Comparison of ENCODE assay signal across 8 cellular contexts in the genomic region with DNA sequence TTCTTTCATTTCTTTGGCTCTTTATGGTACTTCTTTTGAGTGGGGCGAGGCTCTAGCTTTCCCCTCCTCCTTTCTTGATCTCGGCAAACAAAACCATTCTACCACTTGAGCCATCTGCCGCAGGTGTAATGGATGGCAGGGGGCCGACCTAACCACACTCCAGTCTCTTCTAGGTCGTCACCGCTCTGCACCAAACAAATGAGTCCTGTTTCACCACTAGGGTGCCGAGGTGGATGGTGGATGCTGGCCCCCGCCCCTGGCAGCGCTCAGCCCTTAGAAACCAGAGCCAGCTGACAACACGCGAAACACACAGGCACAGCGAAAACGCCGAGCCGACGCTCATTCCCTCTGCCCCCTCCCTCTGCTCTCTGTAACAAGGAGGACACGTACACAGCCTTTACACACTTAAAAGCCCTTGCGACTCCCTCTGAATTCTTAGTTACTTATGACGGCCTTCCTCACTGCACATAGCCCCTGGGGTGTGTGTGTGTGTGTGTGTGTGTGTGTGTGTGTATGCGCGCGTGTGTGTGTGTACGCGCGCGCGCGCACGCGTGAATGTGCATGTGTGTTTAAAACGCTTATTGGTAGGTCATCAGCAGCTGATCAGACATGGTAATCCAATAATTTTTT.
DNase-seq lines count a peak whose midpoint lies in the region; ATAC-seq and TF ChIP-seq lines count a peak whose summit lies in the region.

No MANE protein-coding gene starts in this region.

- DNase-seq in GM12864 (ENCODE audit: low read depth) (no peak), H4 (ENCODE audit: low spot score) (peak; percentile 54), NCI-H2029 (lab: John Stamatoyannopoulos, UW) (peak; percentile 73), sigmoid colon (no peak), RWPE1 (ENCODE audit: low spot score) (no peak), prostate gland (ENCODE audit: low spot score) (no peak), OCI-M1 (lab: John Stamatoyannopoulos, UW) (no peak)
- no peak for DNase-seq in central memory CD8-positive, alpha-beta T cell (ENCODE audit: low spot score in 2 of 2)

- H3K9me3 Mint-ChIP-seq in central memory CD8-positive, alpha-beta T cell = no peaks in the 10 kb centered on the region

- TF ChIP-seq POLR2A in sigmoid colon (IDR thresholded peaks at IDR 0.05) (no peak), prostate gland (IDR thresholded peaks at IDR 0.05) (no peak)

- no peaks in the 10 kb centered on the region for H3K9me3 ChIP-seq in sigmoid colon
- no peaks in the 10 kb centered on the region for H3K9me3 ChIP-seq in prostate gland

- H3K4me1 ChIP-seq in sigmoid colon = peaks cover 0 to 26% (median 12%) of the 10 kb centered on the region in 4 donors
- no peaks in the 10 kb centered on the region for H3K4me1 ChIP-seq in prostate gland (replicated peaks)

- H3K4me3 ChIP-seq in GM12864 (ENCODE audit: low read depth, low read length) = no peak overlapping the region
- H3K4me3 ChIP-seq in sigmoid colon = peak overlapping the region in 3 of 4 donors; percentile 3 to 24 (median 13)
- H3K4me3 ChIP-seq in prostate gland = no peak overlapping the region

- H3K36me3 Mint-ChIP-seq in central memory CD8-positive, alpha-beta T cell (ENCODE audit: insufficient read depth) = peaks cover 22% of the 10 kb centered on the region

- TF ChIP-seq CTCF in GM12864 (IDR thresholded peaks at IDR 0.05; ENCODE audit: low read depth, low read length, missing control alignments) (peak; percentile 34), sigmoid colon (IDR thresholded peaks at IDR 0.05) (no peak), RWPE1 (conservative IDR thresholded peaks at IDR 0.05; ENCODE audit: low read depth) (no peak), prostate gland (IDR thresholded peaks at IDR 0.05) (no peak)

- intact Hi-C loops in sigmoid colon (cut with DNase I) = loop anchor here (10.0 kb wide), 1 partner anchor 419 kb away; the partner anchor contains the start of gene TMEM161B
- intact Hi-C loops in prostate gland (cut with DNase I) = no loop called here

- no peak overlapping the region for H3K27ac ChIP-seq in sigmoid colon
- no peak overlapping the region for H3K27ac ChIP-seq in RWPE1
- H3K27ac ChIP-seq in prostate gland = no peak overlapping the region

- 5 to 6% methylated on average over 31 of the region's 31 CpGs for WGBS in sigmoid colon, 2 donors
- 3% methylated on average over 31 of the region's 31 CpGs for WGBS in prostate gland

- CTCF ChIA-PET in RWPE1 (lab: Yijun Ruan, JAX) = interaction anchor here (0.7 to 1.1 kb wide), 2 partner anchors 25 to 902 kb away, joined by 3 to 4 read pairs; no protein-coding TSS in a partner anchor

- no peak overlapping the region for H3K27ac Mint-ChIP-seq in central memory CD8-positive, alpha-beta T cell (ENCODE audit: low read depth)

- peaks cover 97% of the 10 kb centered on the region for H3K27me3 Mint-ChIP-seq in central memory CD8-positive, alpha-beta T cell

- peaks cover 7% of the 10 kb centered on the region for H3K4me1 Mint-ChIP-seq in central memory CD8-positive, alpha-beta T cell

- peak; percentile 24 for ATAC-seq in central memory CD8-positive, alpha-beta T cell (replicated peaks; ENCODE audit: extremely low read depth, poor library complexity, severe bottlenecking)

- H3K27me3 ChIP-seq in sigmoid colon = peaks cover 83 to 100% (median 99%) of the 10 kb centered on the region in 3 donors
- H3K27me3 ChIP-seq in prostate gland (replicated peaks; ENCODE audit: insufficient read depth) = peaks cover 66% of the 10 kb centered on the region

- no peak for TF ChIP-seq EP300 in sigmoid colon (IDR thresholded peaks at IDR 0.05)

- POLR2A ChIA-PET in RWPE1 (lab: Yijun Ruan, JAX; ENCODE audit: low non-redundant PET) = no interaction called here

- no peak overlapping the region for H3K4me3 Mint-ChIP-seq in central memory CD8-positive, alpha-beta T cell

- H3K36me3 ChIP-seq in sigmoid colon (no peaks in the 10 kb centered on the region), prostate gland (no peaks in the 10 kb centered on the region)

Comparison
In these comparisons a context has a peak if more than half of its experiments do, and no peak if none do; other contexts are left out.
1. DNase-seq: peak in H4 (single experiment) and NCI-H2029 (single experiment); none in GM12864 (single experiment), central memory CD8-positive, alpha-beta T cell (0 of 2), sigmoid colon (single experiment), RWPE1 (single experiment), prostate gland (single experiment) and OCI-M1 (single experiment).
2. H3K4me3 ChIP-seq: peak in sigmoid colon (3 of 4); none in GM12864 (single experiment) and prostate gland (0 of 2).